Comparison of ENCODE assay signal across 15 cellular contexts in genomic region chr14:51677276-51677675, GRCh38. TPM values are rescaled to one million over a fixed set of nuclear protein-coding genes. Genes with fewer than 3 reads are reported as not detected.
DNase-seq lines count a peak whose midpoint lies in the region; ATAC-seq, FAIRE-seq and TF ChIP-seq lines count a peak whose summit lies in the region.
"Had no signal": no experiment of that assay in that cellular context is flagged by ENCODE, and none has a peak within 500 bp of the region (broad histone marks: within the 10 kb centered on the region; RNA-seq: fewer than 3 reads in every experiment).

No MANE protein-coding gene starts in this region.

- peak overlapping the region; percentile 8 for H2AK5ac ChIP-seq in mesenchymal stem cell (ENCODE audit: low read length, severe bottlenecking)

- H3K9me3 Mint-ChIP-seq in CD4-positive, alpha-beta memory T cell = no peaks in the 10 kb centered on the region
- H3K9me3 Mint-ChIP-seq: WTC11 had no signal

- no peak for TF ChIP-seq POLR2A in A549 (IDR thresholded peaks at IDR 0.05; ENCODE audit: low read length)

- peaks cover 2 to 11% of the 10 kb centered on the region in 2 donors for H3K27me3 Mint-ChIP-seq in CD4-positive, alpha-beta memory T cell

- peaks cover 0 to 16% of the 10 kb centered on the region in 2 experiments for H3K36me3 ChIP-seq in mesenchymal stem cell (ENCODE audit: control insufficient read depth in 1 of 2, insufficient read depth in 2 of 2, low read depth in 1 of 2, low read length in 2 of 2)
- no peaks in the 10 kb centered on the region for H3K36me3 ChIP-seq in CD4-positive, alpha-beta memory T cell (ENCODE audit: insufficient read depth, low read length)
- H3K36me3 ChIP-seq: Peyer's patch, tibial nerve had no signal

- no peaks in the 10 kb centered on the region for H3K36me3 Mint-ChIP-seq in CD4-positive, alpha-beta memory T cell
- H3K36me3 Mint-ChIP-seq: WTC11 had no signal

- CTCF ChIA-PET in A549 (lab: Yijun Ruan, JAX) = interaction anchor here (1.6 kb wide), 1 partner anchor 394 kb away, joined by 5 read pairs; no protein-coding TSS in a partner anchor
- CTCF ChIA-PET in CD4-positive, alpha-beta memory T cell (lab: Charles Lee; ENCODE audit: partially characterized antibody) = no interaction called here

- H3K4me1 ChIP-seq in A549 (peaks cover 43% of the 10 kb centered on the region), mesenchymal stem cell (ENCODE audit: control insufficient read depth, insufficient read depth, low read depth, low read length) (peaks cover 8% of the 10 kb centered on the region)
- no peaks in the 10 kb centered on the region for H3K4me1 ChIP-seq in CD4-positive, alpha-beta memory T cell (ENCODE audit: insufficient read depth, low read length)
- H3K4me1 ChIP-seq: Peyer's patch had no signal

- TF ChIP-seq RAD21 in A549 (conservative IDR thresholded peaks at IDR 0.05 in 1 of 2, IDR thresholded peaks at IDR 0.05 in 1 of 2) = no peak

- H3K23ac ChIP-seq in mesenchymal stem cell (ENCODE audit: low read length in 2 of 2) = no peak overlapping the region

- H3K9me3 ChIP-seq in A549 = no peaks in the 10 kb centered on the region
- no peaks in the 10 kb centered on the region for H3K9me3 ChIP-seq in mesenchymal stem cell (ENCODE audit: control insufficient read depth, low read length)
- no peaks in the 10 kb centered on the region for H3K9me3 ChIP-seq in CD4-positive, alpha-beta memory T cell (ENCODE audit: control insufficient read depth in 1 of 2, low read length in 2 of 2)
- H3K9me3 ChIP-seq: Peyer's patch, tibial nerve had no signal

- no peak for TF ChIP-seq CTCF in A549 (IDR thresholded peaks at IDR 0.05)

- H3K27ac ChIP-seq in A549 (peak overlapping the region in 1 of 2 experiments; percentile 23; a peak in 1 of 6 replicates), mesenchymal stem cell (ENCODE audit: low read length, poor library complexity, severe bottlenecking) (peak overlapping the region; percentile 71)
- no peak overlapping the region for H3K27ac ChIP-seq in CD4-positive, alpha-beta memory T cell (ENCODE audit: low read depth, low read length)
- H3K27ac ChIP-seq: HL-60, Peyer's patch had no signal

- FAIRE-seq in A549 (lab: Jason Lieb, UNC) (no peak), endometrium (lab: Jason Lieb, UNC) (peak; percentile 88)
- FAIRE-seq: GM18507 had no signal

- no peak for ATAC-seq in A549
- ATAC-seq in esophagus mucosa = no peak
- ATAC-seq: WTC11 had no signal

- TF ChIP-seq EP300 in A549 (IDR thresholded peaks at IDR 0.05) = no peak

- H3K18ac ChIP-seq in mesenchymal stem cell (ENCODE audit: low read depth in 1 of 2, low read length in 2 of 2) = no peak overlapping the region

- no peaks in the 10 kb centered on the region for H3K4me1 Mint-ChIP-seq in CD4-positive, alpha-beta memory T cell

- H3K4me2 ChIP-seq in A549 = peak overlapping the region; percentile 60
- H3K4me2 ChIP-seq in mesenchymal stem cell (ENCODE audit: low read length, poor library complexity, severe bottlenecking) = no peak overlapping the region

- H3K4me3 Mint-ChIP-seq in CD4-positive, alpha-beta memory T cell = no peak overlapping the region
- H3K4me3 Mint-ChIP-seq: WTC11 had no signal

- 96% methylated on average over 1 of the region's 1 CpG for WGBS in A549 (ENCODE audit: missing lambda C conversion rate)
- WGBS in mesenchymal stem cell = 79% methylated on average over 1 of the region's 1 CpG

- H4K91ac ChIP-seq in mesenchymal stem cell (ENCODE audit: low read length) = no peak overlapping the region

- no peak for DNase-seq in A549 (ENCODE audit: low read depth in 1 of 2, low spot score in 1 of 2)
- DNase-seq in NCI-H226 = peak; percentile 32
- peak; percentile 45 for DNase-seq in mesenchymal stem cell
- DNase-seq in CD4-positive, alpha-beta memory T cell = no peak
- no peak for DNase-seq in T-helper 2 cell
- DNase-seq in activated gamma-delta T cell (lab: John Stamatoyannopoulos, UW) = no peak
- DNase-seq: AML-193, caudate nucleus, Peyer's patch had no signal

- H4K8ac ChIP-seq in mesenchymal stem cell (ENCODE audit: low read length) = no peak overlapping the region

- H2BK120ac ChIP-seq in mesenchymal stem cell (ENCODE audit: low read depth, low read length) = no peak overlapping the region

- H3K9ac ChIP-seq in mesenchymal stem cell (ENCODE audit: low read length) = peak overlapping the region; percentile 68

- intact Hi-C loops in CD4-positive, alpha-beta memory T cell (cut with micrococcal nuclease) = no loop called here

- H3K27ac Mint-ChIP-seq in CD4-positive, alpha-beta memory T cell = no peak overlapping the region
- H3K27ac Mint-ChIP-seq: WTC11 had no signal

- no peak overlapping the region for H2BK12ac ChIP-seq in mesenchymal stem cell (ENCODE audit: low read length in 2 of 2)

- no peaks in the 10 kb centered on the region for H3K79me1 ChIP-seq in mesenchymal stem cell (replicated peaks; ENCODE audit: low read length, poor library complexity, severe bottlenecking)

- H3K27me3 ChIP-seq in mesenchymal stem cell (ENCODE audit: control insufficient read depth in 1 of 2, insufficient read depth in 1 of 2, low read length in 2 of 2) = no peaks in the 10 kb centered on the region
- no peaks in the 10 kb centered on the region for H3K27me3 ChIP-seq in CD4-positive, alpha-beta memory T cell (ENCODE audit: insufficient read depth, low read length)
- H3K27me3 ChIP-seq: Peyer's patch, tibial nerve had no signal

- peak overlapping the region; percentile 1 for H2BK5ac ChIP-seq in mesenchymal stem cell (ENCODE audit: low read depth, low read length, poor library complexity, severe bottlenecking)

- H3K14ac ChIP-seq in mesenchymal stem cell (ENCODE audit: low read length in 2 of 2) = no peak overlapping the region

- H2AFZ ChIP-seq in mesenchymal stem cell (ENCODE audit: low read depth, low read length) = no peak overlapping the region

- POLR2A ChIA-PET in A549 (lab: Yijun Ruan, JAX) = interaction anchor here (1.1 kb wide), 1 partner anchor 26 kb away, joined by 3 read pairs; the partner anchor contains the start of gene FRMD6
- POLR2A ChIA-PET in CD4-positive, alpha-beta memory T cell (lab: Charles Lee; ENCODE audit: partially characterized antibody) = no interaction called here

- H3K4me3 ChIP-seq in A549 (no peak overlapping the region), mesenchymal stem cell (ENCODE audit: insufficient read depth in 1 of 2, low read depth in 1 of 2, low read length in 2 of 2) (peak overlapping the region in 1 of 2 experiments; percentile 35)
- no peak overlapping the region for H3K4me3 ChIP-seq in CD4-positive, alpha-beta memory T cell (ENCODE audit: low read length in 2 of 2)
- H3K4me3 ChIP-seq: Peyer's patch, tibial nerve had no signal

- H3K4ac ChIP-seq in mesenchymal stem cell (ENCODE audit: low read depth in 1 of 2, low read length in 2 of 2) = no peak overlapping the region

- no peak overlapping the region for H2BK15ac ChIP-seq in mesenchymal stem cell (ENCODE audit: low read depth, poor library complexity, severe bottlenecking)

TF ChIP-seq in A549, 52 proteins besides CTCF, POLR2A, EP300 and RAD21:
- TF ChIP-seq HDAC2 (IDR thresholded peaks at IDR 0.05) = no peak
- peak; percentile 47 for TF ChIP-seq MAFK (IDR thresholded peaks at IDR 0.05; ENCODE audit: partially characterized antibody)

RNA-seq across cellular contexts. Expression of gene FRMD6, which starts 25.6 kb away (rescaled TPM):
- polyA plus RNA-seq in A549 (2011; rRNA removed) (23.1 and 23.5 TPM in 2 replicates), A549 (2017; fragmentation: RNase III; extraction: RNeasy Plus Mini Kit Qiagen cat#74134 plus additional on column Dnase treatment) (18.2 to 18.8 TPM (median 18.8 TPM) in 3 replicates)
- polyA plus RNA-seq in A549 (2012; cell fraction: cytosol; rRNA removed) = 15.1 and 18.9 TPM in 2 replicates
- polyA plus RNA-seq in A549 (2012; cell fraction: nucleus; rRNA removed) = 20.8 and 24.8 TPM in 2 replicates
- polyA minus RNA-seq in A549 (2011; rRNA and poly(A)+ RNA removed) = 30.6 and 32.5 TPM in 2 replicates
- polyA plus RNA-seq in mesenchymal stem cell (2013, experiment 1 of 2) = 92.4 TPM
- 92.2 TPM for polyA plus RNA-seq in mesenchymal stem cell (2013, experiment 2 of 2)
- under 1 TPM; 0.80 to 0.81 TPM for total RNA-seq in CD4-positive, alpha-beta memory T cell
- under 1 TPM in 1 of 2 donors, not detected in 1; 0.62 TPM for polyA plus RNA-seq in CD4-positive, alpha-beta memory T cell
- 92.0 TPM for total RNA-seq in esophagus mucosa

Comparison
In these comparisons a context has a peak if more than half of its experiments do, and no peak if none do; other contexts are left out.
1. DNase-seq: peak in NCI-H226 (single experiment) and mesenchymal stem cell (single experiment); none in A549 (0 of 2), CD4-positive, alpha-beta memory T cell (0 of 5), T-helper 2 cell (0 of 5) and activated gamma-delta T cell (single experiment).
2. RNA of gene FRMD6, which starts 25.6 kb away (total RNA-seq): 92.0 TPM in esophagus mucosa (single experiment); 0.80 to 0.81 TPM in CD4-positive, alpha-beta memory T cell; every median in the first group is over 10 times any median in the second.